In genomic region chr4:88823058-88823919, GRCh38 we compare ENCODE assay signal across 8 cellular contexts.
A peak's percentile ranks its signal among the peaks of the same experiment; 100 is the strongest.
DNase-seq lines count a peak whose midpoint lies in the region; ATAC-seq, FAIRE-seq and TF ChIP-seq lines count a peak whose summit lies in the region.

No MANE protein-coding gene starts in this region.

- peak; percentile 95 for ATAC-seq in HG02763 (IDR thresholded peaks at IDR 0.05; ENCODE audit: unreplicated experiment)

- intact Hi-C loops in breast epithelium (cut with DNase I; ENCODE audit: low total_unique reads): no loop called here

- H3K9me3 ChIP-seq in breast epithelium (no peaks in the 10 kb centered on the region), iPS-20b (ENCODE audit: insufficient read depth, low read depth, low read length) (no peaks in the 10 kb centered on the region), skeletal muscle satellite cell (replicated peaks; ENCODE audit: low read length) (no peaks in the 10 kb centered on the region)

- no peaks in the 10 kb centered on the region for H3K27me3 ChIP-seq in breast epithelium
- H3K27me3 ChIP-seq in iPS-20b (ENCODE audit: insufficient read depth, low read length): no peaks in the 10 kb centered on the region
- no peaks in the 10 kb centered on the region for H3K27me3 ChIP-seq in skeletal muscle satellite cell (ENCODE audit: control insufficient read depth, insufficient read depth, low read length)

- H3K36me3 ChIP-seq in breast epithelium: no peaks in the 10 kb centered on the region
- no peaks in the 10 kb centered on the region for H3K36me3 ChIP-seq in iPS-20b (ENCODE audit: insufficient read depth, low read depth, low read length)
- H3K36me3 ChIP-seq in skeletal muscle satellite cell (ENCODE audit: insufficient read depth, low read length): no peaks in the 10 kb centered on the region

- H3K4me2 ChIP-seq in skeletal muscle satellite cell (ENCODE audit: low read length): peak overlapping the region; percentile 93

- peak; percentile 91 for FAIRE-seq in GM12891 (lab: Jason Lieb, UNC)

- H3K9ac ChIP-seq in iPS-20b (ENCODE audit: low read depth, low read length) (peak overlapping the region; percentile 73; the same call in 1 of the 2 replicates), skeletal muscle satellite cell (ENCODE audit: low read depth, low read length) (peak overlapping the region; percentile 79)

- H3K4me3 ChIP-seq in breast epithelium (peak overlapping the region; percentile 43 to 66 (median 60)), iPS-20b (ENCODE audit: low read length) (peak overlapping the region; percentile 72), skeletal muscle satellite cell (ENCODE audit: low read length) (peak overlapping the region; percentile 76)

- TF ChIP-seq POLR2A in GM12891 (IDR thresholded peaks at IDR 0.05; ENCODE audit: low read depth, low read length): no peak
- TF ChIP-seq POLR2A in breast epithelium (IDR thresholded peaks at IDR 0.05): peak; percentile 7

- H3K27ac ChIP-seq in breast epithelium (peak overlapping the region; percentile 94 to 95), iPS-20b (ENCODE audit: low read length) (peak overlapping the region; percentile 13)

- TF ChIP-seq CTCF in breast epithelium (IDR thresholded peaks at IDR 0.05): no peak

- H3K4me1 ChIP-seq in breast epithelium (peaks cover 0 to 4% of the 10 kb centered on the region in 2 donors), iPS-20b (ENCODE audit: insufficient read depth, low read length) (peaks cover 7% of the 10 kb centered on the region), skeletal muscle satellite cell (ENCODE audit: control insufficient read depth, insufficient read depth, low read length) (peaks cover 13% of the 10 kb centered on the region)

- DNase-seq in GM12891 (ENCODE audit: insufficient read length, low spot score) (no peak), NCI-H1436 treated with DMSO at 0.1 percent for 48 hours (lab: John Stamatoyannopoulos, UW) (peak; percentile 83), UCSD-AML1 (lab: John Stamatoyannopoulos, UW; ENCODE audit: unreplicated experiment) (peak; percentile 46), breast epithelium (ENCODE audit: low spot score in 2 of 2) (peak; percentile 70 to 85), NCI-H1048 (lab: John Stamatoyannopoulos, UW) (no peak)

TF ChIP-seq in GM12891, 5 proteins besides CTCF, POLR2A, EP300 and RAD21:
- TF ChIP-seq SPI1 (IDR thresholded peaks at IDR 0.05; ENCODE audit: low read depth, low read length) (no peak), PAX5 (IDR thresholded peaks at IDR 0.05; ENCODE audit: insufficient read depth, low read length, severe bottlenecking) (no peak), TAF1 (IDR thresholded peaks at IDR 0.05; ENCODE audit: low read depth, low read length) (no peak), POLR2AphosphoS5 (IDR thresholded peaks at IDR 0.05; ENCODE audit: low read depth, low read length) (no peak), POU2F2 (IDR thresholded peaks at IDR 0.05; ENCODE audit: low read depth, low read length) (no peak)

Comparison
In these comparisons a context has a peak if more than half of its experiments do, and no peak if none do; other contexts are left out.
1. DNase-seq: peak in NCI-H1436 treated with DMSO at 0.1 percent for 48 hours (single experiment), UCSD-AML1 (single experiment) and breast epithelium (2 of 2); none in GM12891 (single experiment) and NCI-H1048 (single experiment).
2. Peak in every context shown above with its lines, with median percentiles within 50 percentile points of each other: H3K4me3 ChIP-seq.